In the genomic region with DNA sequence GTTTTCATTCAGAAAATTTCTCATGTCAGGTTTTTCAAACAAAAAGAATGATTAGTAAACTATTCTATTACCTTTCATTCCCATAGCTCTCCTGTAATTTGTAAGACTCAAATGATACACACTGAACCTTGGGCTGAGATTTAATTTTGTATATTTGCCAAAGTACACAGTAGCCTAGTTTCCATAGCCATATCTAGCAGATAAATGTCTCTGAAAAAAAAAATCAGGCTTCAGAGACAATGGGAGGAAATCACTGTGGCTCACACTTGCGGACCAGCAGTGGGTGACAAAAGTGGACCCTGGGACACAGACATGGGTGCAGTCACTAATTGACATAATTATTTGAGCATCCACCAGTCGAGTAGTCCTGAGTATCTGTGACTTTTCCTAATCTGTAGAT, we compare ENCODE assay signal across 18 cellular contexts. TPM values are rescaled to one million over a fixed set of nuclear protein-coding genes. Genes with fewer than 3 reads are reported as not detected.
DNase-seq lines count a peak whose midpoint lies in the region; ATAC-seq, FAIRE-seq and TF ChIP-seq lines count a peak whose summit lies in the region.
"Had no signal": no experiment of that assay in that cellular context is flagged by ENCODE, and none has a peak within 500 bp of the region (broad histone marks: within the 10 kb centered on the region; RNA-seq: fewer than 3 reads in every experiment).

No MANE protein-coding gene starts in this region.

- FAIRE-seq in kidney (lab: Jason Lieb, UNC) = no peak
- FAIRE-seq: GM12891, H54 had no signal

- peak overlapping the region; percentile 35 for H3K4me3 Mint-ChIP-seq in Caco-2 (ENCODE audit: unreplicated experiment)
- H3K4me3 Mint-ChIP-seq: activated B cell treated with CpG ODN at 0.5 μM for 24 hours, nephron progenitor cell had no signal

- POLR2A ChIA-PET in Caco-2 (lab: Charles Lee) = no interaction called here

- H3K9me3 Mint-ChIP-seq in Caco-2 (ENCODE audit: unreplicated experiment) = no peaks in the 10 kb centered on the region
- H3K9me3 Mint-ChIP-seq: activated B cell treated with CpG ODN at 0.5 μM for 24 hours, nephron progenitor cell had no signal

- TF ChIP-seq POLR2A in gastrocnemius medialis (IDR thresholded peaks at IDR 0.05) = no peak

- H3K4me3 ChIP-seq in Caco-2 (ENCODE audit: low read depth, low read length) (no peak overlapping the region), coronary artery (no peak overlapping the region), left lung (no peak overlapping the region), gastrocnemius medialis (no peak overlapping the region), colonic mucosa (no peak overlapping the region), kidney (ENCODE audit: low read length in 2 of 2) (no peak overlapping the region)

- CTCF ChIA-PET in Caco-2 (lab: Charles Lee) = interaction anchor here (0.5 to 0.6 kb wide), 2 partner anchors 14 to 22 kb away, joined by 3 read pairs; no protein-coding TSS in a partner anchor

- no TSS peak for BruUV-seq in Caco-2 (replicated peaks; lab: Mats Ljungman, UMichigan)

- H3K9ac ChIP-seq in colonic mucosa (ENCODE audit: low read depth in 2 of 2, low read length in 2 of 2) (no peak overlapping the region), kidney (ENCODE audit: low read length in 2 of 2) (peak overlapping the region in 1 of 2 donors; percentile 10)

- peaks cover 8% of the 10 kb centered on the region for H3K4me1 ChIP-seq in Caco-2
- peaks cover 6 to 10% of the 10 kb centered on the region in 2 donors for H3K4me1 ChIP-seq in left lung
- H3K4me1 ChIP-seq in gastrocnemius medialis = peaks cover 8 to 10% of the 10 kb centered on the region in 2 donors
- H3K4me1 ChIP-seq in colonic mucosa = no peaks in the 10 kb centered on the region
- peaks cover 4 to 17% of the 10 kb centered on the region in 2 donors for H3K4me1 ChIP-seq in kidney (ENCODE audit: control insufficient read depth in 1 of 2, insufficient read depth in 1 of 2, low read depth in 1 of 2, low read length in 2 of 2)

- peaks cover 8% of the 10 kb centered on the region for H3K4me1 Mint-ChIP-seq in Caco-2 (ENCODE audit: low read depth, unreplicated experiment)
- H3K4me1 Mint-ChIP-seq: activated B cell treated with CpG ODN at 0.5 μM for 24 hours had no signal

- no peaks in the 10 kb centered on the region for H3K27me3 Mint-ChIP-seq in Caco-2 (ENCODE audit: insufficient read depth, unreplicated experiment)

- in situ Hi-C loops in gastrocnemius medialis (cut with MboI; ENCODE audit: low sequenced_read_pairs in 4 of 4) = no loop called here

- ATAC-seq in left lung = no peak
- no peak for ATAC-seq in gastrocnemius medialis
- ATAC-seq in HG03469 (IDR thresholded peaks at IDR 0.05; ENCODE audit: unreplicated experiment) = no peak
- ATAC-seq in GM21423 (IDR thresholded peaks at IDR 0.05; ENCODE audit: unreplicated experiment) = no peak
- ATAC-seq: Panc1 had no signal

- H3K27ac ChIP-seq in coronary artery (peak overlapping the region; percentile 44 to 83), left lung (peak overlapping the region; percentile 57 to 70), gastrocnemius medialis (peak overlapping the region; percentile 8 to 68 (median 48)), colonic mucosa (no peak overlapping the region), kidney (ENCODE audit: low read depth in 2 of 2, low read length in 2 of 2) (peak overlapping the region in 1 of 2 donors; percentile 37)

- DNase-seq in Caco-2 (no peak), coronary artery (ENCODE audit: low spot score) (no peak), left lung (no peak), gastrocnemius medialis (no peak), colonic mucosa (no peak), kidney (no peak)
- DNase-seq: activated B cell treated with CpG ODN at 0.5 μM for 24 hours; activated effector memory CD4-positive, alpha-beta T cell treated with Interleukin-2 at 50 U/mL for 16 hours; NCI-H187 treated with DMSO at 0.1 percent for 48 hours; NCI-H526; nephron progenitor cell; stimulated activated CD4-positive, alpha-beta T cell treated with anti-CD3 and anti-CD28 coated beads, Interleukin-4, amount 100 ng/mL, for 1 hour; stimulated activated CD8-positive, alpha-beta memory T cell treated with anti-CD3 and anti-CD28 coated beads, Interleukin-4, amount 100 ng/mL, for 48 hours had no signal

- H3K36me3 ChIP-seq in Caco-2 (ENCODE audit: control insufficient read depth, insufficient read depth, low read length) (no peaks in the 10 kb centered on the region), left lung (no peaks in the 10 kb centered on the region), gastrocnemius medialis (no peaks in the 10 kb centered on the region), colonic mucosa (no peaks in the 10 kb centered on the region), kidney (ENCODE audit: control insufficient read depth in 1 of 2, insufficient read depth in 2 of 2, low read length in 2 of 2) (no peaks in the 10 kb centered on the region)

- TF ChIP-seq CTCF in Caco-2 (IDR thresholded peaks at IDR 0.05; ENCODE audit: insufficient read depth in 1 of 2, low read depth in 1 of 2, low read length in 1 of 2, severe bottlenecking in 1 of 2, unreplicated experiment in 1 of 2) (no peak), coronary artery (IDR thresholded peaks at IDR 0.05) (no peak), left lung (IDR thresholded peaks at IDR 0.05) (no peak), gastrocnemius medialis (IDR thresholded peaks at IDR 0.05 in 4 of 5, conservative IDR thresholded peaks at IDR 0.05 in 1 of 5) (no peak), colonic mucosa (IDR thresholded peaks at IDR 0.05) (no peak), kidney (IDR thresholded peaks at IDR 0.05; ENCODE audit: borderline replicate concordance, extremely low read depth, insufficient read depth) (no peak)

- no peaks in the 10 kb centered on the region for H3K36me3 Mint-ChIP-seq in Caco-2 (ENCODE audit: insufficient read depth, unreplicated experiment)

- intact Hi-C loops in Caco-2 (cut with micrococcal nuclease; ENCODE audit: unreplicated experiment) (loop anchor here (1.0 to 10.0 kb wide), 2 partner anchors 8 to 48 kb away; partner anchors contain the start of gene MAOA), left lung (cut with DNase I) (no loop called here), gastrocnemius medialis (cut with DNase I; ENCODE audit: low total_unique reads) (no loop called here), colonic mucosa (cut with DNase I) (no loop called here), kidney (cut with DNase I) (no loop called here)

- H3K9me3 ChIP-seq in Caco-2 (no peaks in the 10 kb centered on the region), left lung (no peaks in the 10 kb centered on the region), gastrocnemius medialis (no peaks in the 10 kb centered on the region), colonic mucosa (no peaks in the 10 kb centered on the region), kidney (ENCODE audit: control insufficient read depth in 1 of 2, low read length in 2 of 2) (no peaks in the 10 kb centered on the region)

- peak overlapping the region; percentile 1 for H3K27ac Mint-ChIP-seq in Caco-2 (ENCODE audit: unreplicated experiment)
- H3K27ac Mint-ChIP-seq: activated B cell treated with CpG ODN at 0.5 μM for 24 hours, nephron progenitor cell had no signal

- H3K27me3 ChIP-seq in Caco-2 (replicated peaks; ENCODE audit: control insufficient read depth, insufficient read depth, low read length) = no peaks in the 10 kb centered on the region
- H3K27me3 ChIP-seq in left lung = peaks cover 0 to 3% of the 10 kb centered on the region in 2 donors
- H3K27me3 ChIP-seq in gastrocnemius medialis = peaks cover 0 to 3% (median 0%) of the 10 kb centered on the region in 3 donors
- no peaks in the 10 kb centered on the region for H3K27me3 ChIP-seq in colonic mucosa

RNA-seq across cellular contexts. Expression of gene MAOA, which starts 46.6 kb away (rescaled TPM):
- total RNA-seq in Caco-2 (2022) (0.25 and 0.74 TPM in 2 replicates), left lung (100 to 1,000 TPM; 134 to 159 TPM), gastrocnemius medialis (100 to 1,000 TPM in 2 of 4 donors, 10 to 100 TPM in 2; 25.2 to 244 (median 109) TPM), colonic mucosa (100 to 1,000 TPM; 307 to 349 TPM), kidney (227 TPM)
- 134 TPM for polyA plus RNA-seq in kidney (ENCODE audit: insufficient read depth, low read depth, low replicate concordance)

Comparison
In these comparisons a context has a peak if more than half of its experiments do, and no peak if none do; other contexts are left out.
1. RNA of gene MAOA, which starts 46.6 kb away (total RNA-seq): 307 to 349 TPM in colonic mucosa, 227 TPM in kidney (single experiment), 25.2 to 244 TPM in gastrocnemius medialis and 134 to 159 TPM in left lung; 0.25 to 0.74 TPM in Caco-2; every median in the first group is over 10 times any median in the second.